In genomic region chr1:15252547-15252835, GRCh38 we compare ENCODE assay signal across 1 cellular context.
TF ChIP-seq lines count a peak whose summit lies in the region.

No MANE protein-coding gene starts in this region.

TF ChIP-seq in HepG2, 621 proteins besides CTCF, POLR2A, EP300 and RAD21:
- no peak for TF ChIP-seq ZNF788 (CRISPR knock-in tag; IDR thresholded peaks at IDR 0.05; ENCODE audit: borderline replicate concordance)
- no peak for TF ChIP-seq ZNF747 (CRISPR knock-in tag; IDR thresholded peaks at IDR 0.05; ENCODE audit: borderline replicate concordance)
- TF ChIP-seq MED8 (CRISPR knock-in tag; IDR thresholded peaks at IDR 0.05; ENCODE audit: insufficient replicate concordance), result no peak
- no peak for TF ChIP-seq TGIF2 (CRISPR knock-in tag; IDR thresholded peaks at IDR 0.05)
- TF ChIP-seq CENPT (CRISPR knock-in tag; IDR thresholded peaks at IDR 0.05; ENCODE audit: low read depth), result no peak
- TF ChIP-seq ZNF616 (CRISPR knock-in tag; IDR thresholded peaks at IDR 0.05; ENCODE audit: low read depth), result no peak
- no peak for TF ChIP-seq LBX2 (CRISPR knock-in tag; IDR thresholded peaks at IDR 0.05; ENCODE audit: borderline replicate concordance)
- no peak for TF ChIP-seq ZNF567 (CRISPR knock-in tag; IDR thresholded peaks at IDR 0.05; ENCODE audit: borderline replicate concordance)
- TF ChIP-seq SUZ12 (IDR thresholded peaks at IDR 0.05; ENCODE audit: low read depth, low read length), result no peak
- TF ChIP-seq PHF5A (CRISPR knock-in tag; IDR thresholded peaks at IDR 0.05; ENCODE audit: low read depth, unreplicated experiment), result no peak
- no peak for TF ChIP-seq ZBTB33 (CRISPR knock-in tag; IDR thresholded peaks at IDR 0.05)
- no peak for TF ChIP-seq ZNF724P (CRISPR knock-in tag; IDR thresholded peaks at IDR 0.05; ENCODE audit: borderline replicate concordance)
